8 cellular contexts compared by ENCODE assay signal in the genomic region with DNA sequence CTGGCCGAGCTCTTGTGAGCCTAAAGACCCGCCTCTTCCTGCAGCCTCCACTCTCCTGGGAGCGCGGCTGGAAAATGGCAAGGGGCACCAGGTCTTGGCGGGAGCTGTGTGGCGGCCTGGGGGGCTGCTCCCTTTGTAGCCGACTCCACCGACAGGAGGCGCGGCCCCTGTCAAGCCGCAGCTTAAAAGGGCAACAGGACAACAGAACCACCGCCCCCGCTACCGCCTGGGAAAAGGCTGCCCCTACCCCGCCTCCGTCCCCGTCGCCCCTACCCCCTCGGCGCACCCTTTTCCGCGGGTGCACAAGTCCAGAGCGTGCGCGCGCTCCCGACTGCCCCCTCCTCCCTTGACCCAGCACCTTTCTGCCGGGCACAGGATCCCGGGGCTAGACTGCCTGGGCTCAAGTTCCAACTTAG.
DNase-seq lines count a peak whose midpoint lies in the region; ATAC-seq and TF ChIP-seq lines count a peak whose summit lies in the region.
"Not testable (repeated sequence)": the region's sequence is repeated elsewhere in the genome, so short reads cannot be mapped to it uniquely, and the experiment has no call there.

No MANE protein-coding gene starts in this region.

- not testable (repeated sequence) for H3K27me3 ChIP-seq in MM.1S (replicated peaks; ENCODE audit: insufficient read depth, low read length); cardiac muscle cell; testis
- peaks cover 0 to 13% of the 10 kb centered on the region in 2 donors for H3K27me3 ChIP-seq in left lung

- H3K79me2 ChIP-seq in MM.1S (ENCODE audit: low read length): not testable (repeated sequence)

- TF ChIP-seq POLR2A in testis (IDR thresholded peaks at IDR 0.05): not testable (repeated sequence)

- H3K4me2 ChIP-seq in MM.1S (ENCODE audit: low read depth, low read length): not testable (repeated sequence)

- H3K9me3 ChIP-seq in MM.1S (replicated peaks; ENCODE audit: insufficient read depth, low read length); cardiac muscle cell (ENCODE audit: low read depth); left lung; testis: not testable (repeated sequence)

- H3K9ac ChIP-seq in MM.1S (ENCODE audit: low read length): not testable (repeated sequence)

- not testable (repeated sequence) for H3K27ac ChIP-seq in MM.1S (ENCODE audit: low read length); cardiac muscle cell; left lung; testis

- WGBS in testis, 2 donors: no CpG with 5 or more reads among the region's 29 CpGs

- not testable (repeated sequence) for H3K36me3 ChIP-seq in MM.1S (replicated peaks; ENCODE audit: insufficient read depth, low read length); cardiac muscle cell; left lung; testis (ENCODE audit: low read depth, missing control alignments)

- not testable (repeated sequence) for H4K20me1 ChIP-seq in MM.1S (ENCODE audit: insufficient read depth, low read length)

- H3K4me3 ChIP-seq in MM.1S (ENCODE audit: low read length); left lung; testis: not testable (repeated sequence)
- peak overlapping the region; percentile 24 for H3K4me3 ChIP-seq in cardiac muscle cell

- TF ChIP-seq CTCF in MM.1S (IDR thresholded peaks at IDR 0.05; ENCODE audit: low read length); cardiac muscle cell (IDR thresholded peaks at IDR 0.05; ENCODE audit: low read depth, low read length); left lung (IDR thresholded peaks at IDR 0.05); testis (IDR thresholded peaks at IDR 0.05): not testable (repeated sequence)

- ATAC-seq in left lung: peak; percentile 42

- not testable (repeated sequence) for H3F3A ChIP-seq in MM.1S (ENCODE audit: insufficient read depth, low read length)

- not testable (repeated sequence) for H3K9me2 ChIP-seq in MM.1S (replicated peaks; ENCODE audit: insufficient read depth, low read length)

- peak; percentile 61 for DNase-seq in Daoy (ENCODE audit: low read depth)
- DNase-seq in MM.1S: peak; percentile 2
- DNase-seq in activated CD4-positive, alpha-beta T cell treated with anti-CD3 and anti-CD28 coated beads for 48 hours: peak; percentile 15
- peak; percentile 47 for DNase-seq in astrocyte of the hippocampus (ENCODE audit: low read depth, low spot score)
- peak in 1 of 2 donors; percentile 51 for DNase-seq in cardiac muscle cell (ENCODE audit: low read depth in 1 of 2, low spot score in 1 of 2)
- DNase-seq in left lung: peak in 1 of 2 donors; percentile 64
- DNase-seq in posterior vena cava (ENCODE audit: low spot score): peak; percentile 37
- DNase-seq in testis: peak; percentile 13

- intact Hi-C loops in left lung (cut with DNase I); posterior vena cava (cut with DNase I); testis (cut with DNase I; ENCODE audit: low total_unique reads): not testable (repeated sequence)

- H2AFZ ChIP-seq in MM.1S (ENCODE audit: low read length): not testable (repeated sequence)

- H3K4me1 ChIP-seq in MM.1S (ENCODE audit: low read length); cardiac muscle cell (ENCODE audit: low read depth); left lung; testis: not testable (repeated sequence)
